In the genomic region with DNA sequence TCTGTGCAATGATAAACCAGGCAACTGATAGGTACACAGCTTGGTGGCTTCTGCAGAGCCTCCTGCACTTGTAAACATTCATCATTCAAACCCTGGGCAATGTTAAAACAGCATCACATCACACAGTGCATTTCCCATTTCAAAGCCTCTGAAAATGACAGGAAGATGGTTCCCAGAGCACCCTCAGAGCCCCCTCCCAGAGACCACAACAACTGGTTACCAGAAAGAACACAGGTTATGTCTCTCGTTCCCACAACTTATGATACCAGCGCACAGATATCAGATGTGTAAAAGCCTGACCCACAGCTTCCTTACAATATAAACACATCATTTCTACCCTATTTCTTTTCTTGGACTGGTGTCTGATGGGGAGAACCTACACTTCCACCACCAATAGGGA, we compare ENCODE assay signal across 16 cellular contexts.
DNase-seq lines count a peak whose midpoint lies in the region; ATAC-seq and TF ChIP-seq lines count a peak whose summit lies in the region.
"Had no signal": no experiment of that assay in that cellular context is flagged by ENCODE, and none has a peak within 500 bp of the region (broad histone marks: within the 10 kb centered on the region; RNA-seq: fewer than 3 reads in every experiment).

No MANE protein-coding gene starts in this region.

- CTCF ChIA-PET in activated CD8-positive, alpha-beta T cell treated with anti-CD3 and anti-CD28 coated beads, Interleukin-2, amount 10 ng/mL, durations not matched to agents 7 days and 5 days (lab: Charles Lee) = no interaction called here
- CTCF ChIA-PET in activated CD8-positive, alpha-beta T cell treated with anti-CD3 and anti-CD28 coated beads for 36 hours (lab: Charles Lee) = interaction anchor here (1.0 to 1.7 kb wide), 3 partner anchors 13 to 34 kb away, joined by 3 to 5 read pairs (median 3); no protein-coding TSS in a partner anchor

- no peaks in the 10 kb centered on the region for H3K27me3 Mint-ChIP-seq in activated CD8-positive, alpha-beta T cell treated with anti-CD3 and anti-CD28 coated beads, Interleukin-2, amount 10 ng/mL, durations not matched to agents 7 days and 5 days (ENCODE audit: low read depth)
- H3K27me3 Mint-ChIP-seq in activated CD8-positive, alpha-beta T cell treated with anti-CD3 and anti-CD28 coated beads for 36 hours = peaks cover 10% of the 10 kb centered on the region
- peaks cover 15% of the 10 kb centered on the region for H3K27me3 Mint-ChIP-seq in activated naive CD8-positive, alpha-beta T cell treated with anti-CD3 and anti-CD28 coated beads, Interleukin-2, amount 10 ng/mL, durations not matched to agents 7 days and 5 days
- H3K27me3 Mint-ChIP-seq in activated naive CD8-positive, alpha-beta T cell treated with anti-CD3 and anti-CD28 coated beads, Interleukin-2, amount 50 U/mL, for 24 hours = peaks cover 6% of the 10 kb centered on the region

- H3K36me3 Mint-ChIP-seq in activated CD8-positive, alpha-beta T cell treated with anti-CD3 and anti-CD28 coated beads, Interleukin-2, amount 10 ng/mL, durations not matched to agents 7 days and 5 days (ENCODE audit: low read depth) = peaks cover 53% of the 10 kb centered on the region
- peaks cover 10% of the 10 kb centered on the region for H3K36me3 Mint-ChIP-seq in activated CD8-positive, alpha-beta T cell treated with anti-CD3 and anti-CD28 coated beads for 36 hours (ENCODE audit: low read depth)
- H3K36me3 Mint-ChIP-seq in activated naive CD8-positive, alpha-beta T cell treated with anti-CD3 and anti-CD28 coated beads, Interleukin-2, amount 10 ng/mL, durations not matched to agents 7 days and 5 days = peaks cover 37% of the 10 kb centered on the region
- H3K36me3 Mint-ChIP-seq in activated naive CD8-positive, alpha-beta T cell treated with anti-CD3 and anti-CD28 coated beads, Interleukin-2, amount 50 U/mL, for 24 hours (ENCODE audit: low read depth) = peaks cover 6% of the 10 kb centered on the region
- H3K36me3 Mint-ChIP-seq: CD4-positive, alpha-beta memory T cell had no signal

- peak overlapping the region; percentile 1 for H3K4me3 Mint-ChIP-seq in activated CD8-positive, alpha-beta T cell treated with anti-CD3 and anti-CD28 coated beads, Interleukin-2, amount 10 ng/mL, durations not matched to agents 7 days and 5 days
- H3K4me3 Mint-ChIP-seq in activated CD8-positive, alpha-beta T cell treated with anti-CD3 and anti-CD28 coated beads for 36 hours = no peak overlapping the region
- no peak overlapping the region for H3K4me3 Mint-ChIP-seq in activated naive CD8-positive, alpha-beta T cell treated with anti-CD3 and anti-CD28 coated beads, Interleukin-2, amount 10 ng/mL, durations not matched to agents 7 days and 5 days
- no peak overlapping the region for H3K4me3 Mint-ChIP-seq in activated naive CD8-positive, alpha-beta T cell treated with anti-CD3 and anti-CD28 coated beads, Interleukin-2, amount 50 U/mL, for 24 hours
- H3K4me3 Mint-ChIP-seq: CD4-positive, alpha-beta memory T cell had no signal

- ATAC-seq in activated CD8-positive, alpha-beta T cell treated with anti-CD3 and anti-CD28 coated beads, Interleukin-2, amount 10 ng/mL, durations not matched to agents 7 days and 5 days = no peak
- no peak for ATAC-seq in activated CD8-positive, alpha-beta T cell treated with anti-CD3 and anti-CD28 coated beads for 36 hours
- no peak for ATAC-seq in activated naive CD8-positive, alpha-beta T cell treated with anti-CD3 and anti-CD28 coated beads, Interleukin-2, amount 10 ng/mL, durations not matched to agents 7 days and 5 days (ENCODE audit: low read depth)
- no peak for ATAC-seq in activated naive CD8-positive, alpha-beta T cell treated with anti-CD3 and anti-CD28 coated beads, Interleukin-2, amount 50 U/mL, for 24 hours
- ATAC-seq in GM18861 (IDR thresholded peaks at IDR 0.05; ENCODE audit: unreplicated experiment) (no peak), HG02678 (IDR thresholded peaks at IDR 0.05; ENCODE audit: unreplicated experiment) (no peak)

- peaks cover 11% of the 10 kb centered on the region for H3K9me3 Mint-ChIP-seq in activated CD8-positive, alpha-beta T cell treated with anti-CD3 and anti-CD28 coated beads, Interleukin-2, amount 10 ng/mL, durations not matched to agents 7 days and 5 days (ENCODE audit: insufficient read depth)
- H3K9me3 Mint-ChIP-seq in activated CD8-positive, alpha-beta T cell treated with anti-CD3 and anti-CD28 coated beads for 36 hours = peaks cover 13% of the 10 kb centered on the region
- peaks cover 18% of the 10 kb centered on the region for H3K9me3 Mint-ChIP-seq in activated naive CD8-positive, alpha-beta T cell treated with anti-CD3 and anti-CD28 coated beads, Interleukin-2, amount 10 ng/mL, durations not matched to agents 7 days and 5 days
- H3K9me3 Mint-ChIP-seq in activated naive CD8-positive, alpha-beta T cell treated with anti-CD3 and anti-CD28 coated beads, Interleukin-2, amount 50 U/mL, for 24 hours = peaks cover 12% of the 10 kb centered on the region

- TF ChIP-seq CTCF in activated CD8-positive, alpha-beta T cell treated with anti-CD3 and anti-CD28 coated beads for 36 hours (IDR thresholded peaks at IDR 0.05) = no peak

- H3K4me1 Mint-ChIP-seq in activated CD8-positive, alpha-beta T cell treated with anti-CD3 and anti-CD28 coated beads, Interleukin-2, amount 10 ng/mL, durations not matched to agents 7 days and 5 days (ENCODE audit: low read depth) = peaks cover 48% of the 10 kb centered on the region
- peaks cover 7% of the 10 kb centered on the region for H3K4me1 Mint-ChIP-seq in activated CD8-positive, alpha-beta T cell treated with anti-CD3 and anti-CD28 coated beads for 36 hours (ENCODE audit: low read depth)
- H3K4me1 Mint-ChIP-seq in activated naive CD8-positive, alpha-beta T cell treated with anti-CD3 and anti-CD28 coated beads, Interleukin-2, amount 10 ng/mL, durations not matched to agents 7 days and 5 days = peaks cover 29% of the 10 kb centered on the region
- peaks cover 2% of the 10 kb centered on the region for H3K4me1 Mint-ChIP-seq in activated naive CD8-positive, alpha-beta T cell treated with anti-CD3 and anti-CD28 coated beads, Interleukin-2, amount 50 U/mL, for 24 hours
- H3K4me1 Mint-ChIP-seq: CD4-positive, alpha-beta memory T cell had no signal

- POLR2A ChIA-PET in activated CD8-positive, alpha-beta T cell treated with anti-CD3 and anti-CD28 coated beads, Interleukin-2, amount 10 ng/mL, durations not matched to agents 7 days and 5 days (lab: Charles Lee) = interaction anchor here (1.0 to 1.1 kb wide), 2 partner anchors 11 to 27 kb away, joined by 3 read pairs; no protein-coding TSS in a partner anchor
- POLR2A ChIA-PET in activated CD8-positive, alpha-beta T cell treated with anti-CD3 and anti-CD28 coated beads for 36 hours (lab: Charles Lee) = interaction anchor here (1.2 kb wide), 1 partner anchor 13 kb away, joined by 3 read pairs; no protein-coding TSS in a partner anchor
- POLR2A ChIA-PET in activated naive CD8-positive, alpha-beta T cell treated with anti-CD3 and anti-CD28 coated beads, Interleukin-2, amount 10 ng/mL, durations not matched to agents 7 days and 5 days (lab: Charles Lee) = interaction anchor here (1.5 to 1.6 kb wide), 2 partner anchors 12 to 38 kb away, joined by 4 to 10 read pairs; no protein-coding TSS in a partner anchor

- intact Hi-C loops in activated CD8-positive, alpha-beta T cell treated with anti-CD3 and anti-CD28 coated beads for 36 hours (cut with micrococcal nuclease) = no loop called here

- H3K27ac Mint-ChIP-seq in activated CD8-positive, alpha-beta T cell treated with anti-CD3 and anti-CD28 coated beads, Interleukin-2, amount 10 ng/mL, durations not matched to agents 7 days and 5 days = peak overlapping the region; percentile 25
- H3K27ac Mint-ChIP-seq in activated CD8-positive, alpha-beta T cell treated with anti-CD3 and anti-CD28 coated beads for 36 hours = no peak overlapping the region
- H3K27ac Mint-ChIP-seq in activated naive CD8-positive, alpha-beta T cell treated with anti-CD3 and anti-CD28 coated beads, Interleukin-2, amount 10 ng/mL, durations not matched to agents 7 days and 5 days = peak overlapping the region; percentile 27
- no peak overlapping the region for H3K27ac Mint-ChIP-seq in activated naive CD8-positive, alpha-beta T cell treated with anti-CD3 and anti-CD28 coated beads, Interleukin-2, amount 50 U/mL, for 24 hours
- H3K27ac Mint-ChIP-seq: CD4-positive, alpha-beta memory T cell had no signal

- no peak overlapping the region for H3K4me3 ChIP-seq in Jurkat, Clone E6-1 (ENCODE audit: low read length)
- H3K4me3 ChIP-seq: GM23248 had no signal

- no peak for DNase-seq in activated CD8-positive, alpha-beta T cell treated with anti-CD3 and anti-CD28 coated beads, Interleukin-2, amount 10 ng/mL, durations not matched to agents 7 days and 5 days
- DNase-seq in activated CD8-positive, alpha-beta T cell treated with anti-CD3 and anti-CD28 coated beads for 36 hours = no peak
- DNase-seq in activated naive CD8-positive, alpha-beta T cell treated with anti-CD3 and anti-CD28 coated beads, Interleukin-2, amount 10 ng/mL, durations not matched to agents 7 days and 5 days = no peak
- DNase-seq in activated naive CD8-positive, alpha-beta T cell treated with anti-CD3 and anti-CD28 coated beads, Interleukin-2, amount 50 U/mL, for 24 hours = no peak
- DNase-seq in Jurkat, Clone E6-1 (ENCODE audit: low read depth, low spot score) = peak; percentile 88
- DNase-seq: C1 segment of cervical spinal cord; Calu3; CD4-positive, alpha-beta memory T cell; COR-L47; DMS53; DMS79 treated with DMSO at 0.1 percent for 48 hours; GM23248; H7; HCEC 1CT had no signal

Comparison
In these comparisons a context has a peak if more than half of its experiments do, and no peak if none do; other contexts are left out.
1. H3K27ac Mint-ChIP-seq: peak in activated CD8-positive, alpha-beta T cell treated with anti-CD3 and anti-CD28 coated beads, Interleukin-2, amount 10 ng/mL, durations not matched to agents 7 days and 5 days (single experiment) and activated naive CD8-positive, alpha-beta T cell treated with anti-CD3 and anti-CD28 coated beads, Interleukin-2, amount 10 ng/mL, durations not matched to agents 7 days and 5 days (single experiment); none in activated CD8-positive, alpha-beta T cell treated with anti-CD3 and anti-CD28 coated beads for 36 hours (single experiment) and activated naive CD8-positive, alpha-beta T cell treated with anti-CD3 and anti-CD28 coated beads, Interleukin-2, amount 50 U/mL, for 24 hours (single experiment).